8 cellular contexts compared by ENCODE assay signal in genomic region chr13:77328819-77329132, GRCh38. TPM values are rescaled to one million over a fixed set of nuclear protein-coding genes. Genes with fewer than 3 reads are reported as not detected.
A peak's percentile ranks its signal among the peaks of the same experiment; 100 is the strongest.
DNase-seq lines count a peak whose midpoint lies in the region; ATAC-seq and TF ChIP-seq lines count a peak whose summit lies in the region.

No MANE protein-coding gene starts in this region.

- H3K4me3 ChIP-seq in RWPE2 (ENCODE audit: severe bottlenecking) (peak overlapping the region; percentile 51), foreskin fibroblast (ENCODE audit: low read depth in 1 of 2, low read length in 2 of 2) (peak overlapping the region; percentile 79 to 83)

- peaks cover 11% of the 10 kb centered on the region for H3K4me1 ChIP-seq in RWPE2 (ENCODE audit: insufficient read depth, poor library complexity, severe bottlenecking)

- peak overlapping the region; percentile 72 for H3K27ac ChIP-seq in RWPE2 (ENCODE audit: poor library complexity, severe bottlenecking)

- ATAC-seq in GM18520 (IDR thresholded peaks at IDR 0.05; ENCODE audit: unreplicated experiment), result peak; percentile 0
- ATAC-seq in HG02571 (IDR thresholded peaks at IDR 0.05; ENCODE audit: unreplicated experiment), result peak; percentile 3
- no peak for ATAC-seq in RWPE2 (ENCODE audit: low read depth)
- ATAC-seq in stimulated activated naive CD8-positive, alpha-beta T cell treated with anti-CD3 and anti-CD28 coated beads, Interleukin-15, Interleukin-2, amounts not matched to agents 100 U/mL and 50 U/mL, for 24 hours, result peak; percentile 5
- ATAC-seq in omental fat pad (ENCODE audit: low FRiP score), result no peak

- no peaks in the 10 kb centered on the region for H3K27me3 ChIP-seq in RWPE2 (ENCODE audit: insufficient read depth, poor library complexity, severe bottlenecking)

- DNase-seq in RWPE2 (ENCODE audit: low spot score) (no peak), foreskin fibroblast (no peak), hippocampal formation (lab: John Stamatoyannopoulos, UW) (no peak), SK-N-DZ (ENCODE audit: low spot score) (no peak), omental fat pad (ENCODE audit: low spot score) (no peak)
- DNase-seq in stimulated activated naive CD8-positive, alpha-beta T cell treated with anti-CD3 and anti-CD28 coated beads, Interleukin-15, Interleukin-2, amounts not matched to agents 100 U/mL and 50 U/mL, for 24 hours, result no peak

- no peaks in the 10 kb centered on the region for H3K9me3 ChIP-seq in RWPE2 (ENCODE audit: severe bottlenecking)

- TF ChIP-seq CTCF in RWPE2 (IDR thresholded peaks at IDR 0.05; ENCODE audit: poor library complexity, severe bottlenecking) (no peak), foreskin fibroblast (IDR thresholded peaks at IDR 0.05; ENCODE audit: low read depth, low read length) (no peak), omental fat pad (IDR thresholded peaks at IDR 0.05) (no peak)

- H3K36me3 ChIP-seq in RWPE2 (ENCODE audit: low read depth), result no peaks in the 10 kb centered on the region

RNA-seq across cellular contexts. Expression of gene MYCBP2, which starts 1.9 kb away (rescaled TPM):
- polyA plus RNA-seq in SK-N-DZ (2014; cell fraction: cytosol; rRNA removed), result 74.6 and 78.1 TPM in 2 replicates
- 78.6 and 86.6 TPM in 2 replicates for polyA plus RNA-seq in SK-N-DZ (2014; cell fraction: nucleus; rRNA removed)
- total RNA-seq in omental fat pad, result 100 to 1,000 TPM; 152 to 277 (median 223) TPM

Comparison
In these comparisons a context has a peak if more than half of its experiments do, and no peak if none do; other contexts are left out.
1. ATAC-seq: peak in GM18520 (single experiment), HG02571 (single experiment) and stimulated activated naive CD8-positive, alpha-beta T cell treated with anti-CD3 and anti-CD28 coated beads, Interleukin-15, Interleukin-2, amounts not matched to agents 100 U/mL and 50 U/mL, for 24 hours (single experiment); none in RWPE2 (single experiment) and omental fat pad (single experiment).